12 cellular contexts compared by ENCODE assay signal in genomic region chr3:177320765-177321247, GRCh38.
DNase-seq lines count a peak whose midpoint lies in the region; ATAC-seq, FAIRE-seq and TF ChIP-seq lines count a peak whose summit lies in the region.
"Had no signal": no experiment of that assay in that cellular context is flagged by ENCODE, and none has a peak within 500 bp of the region (broad histone marks: within the 10 kb centered on the region; RNA-seq: fewer than 3 reads in every experiment).

No MANE protein-coding gene starts in this region.

- H3K4me3 ChIP-seq in astrocyte (ENCODE audit: insufficient read depth, low read depth, low read length): no peak overlapping the region
- H3K4me3 ChIP-seq in uterus: no peak overlapping the region
- H3K4me3 ChIP-seq: gastroesophageal sphincter, skin epidermis had no signal

- no peaks in the 10 kb centered on the region for H3K36me3 ChIP-seq in astrocyte (ENCODE audit: insufficient read depth, low read length)
- H3K36me3 ChIP-seq in uterus: no peaks in the 10 kb centered on the region
- H3K36me3 ChIP-seq: gastroesophageal sphincter had no signal

- H3K36me3 Mint-ChIP-seq in astrocyte (ENCODE audit: low read depth, unreplicated experiment): no peaks in the 10 kb centered on the region

- no peaks in the 10 kb centered on the region for H3K79me2 ChIP-seq in astrocyte (ENCODE audit: insufficient read depth, low read length)

- peak overlapping the region; percentile 37 for H3K4me2 ChIP-seq in astrocyte (ENCODE audit: low read length)

- DNase-seq in left cardiac atrium (no peak), Right ventricle myocardium inferior (ENCODE audit: missing footprints) (no peak), astrocyte (ENCODE audit: low read depth) (peak; percentile 59), uterus (no peak), globus pallidus (ENCODE audit: low spot score) (no peak), COLO829 (ENCODE audit: low spot score) (no peak)
- DNase-seq: trophoblast cell had no signal

- TF ChIP-seq POLR2A in uterus (IDR thresholded peaks at IDR 0.05): no peak

- H3K4me1 ChIP-seq in astrocyte (ENCODE audit: insufficient read depth, low read length): peaks cover 7% of the 10 kb centered on the region
- H3K4me1 ChIP-seq in uterus: peaks cover 2 to 8% of the 10 kb centered on the region in 2 donors
- H3K4me1 ChIP-seq: gastroesophageal sphincter had no signal

- H3K27ac Mint-ChIP-seq in astrocyte (ENCODE audit: unreplicated experiment): no peak overlapping the region

- peak overlapping the region; percentile 49 for H2AFZ ChIP-seq in astrocyte (ENCODE audit: low read depth, low read length)

- no peaks in the 10 kb centered on the region for H3K9me3 ChIP-seq in astrocyte (ENCODE audit: insufficient read depth, low read depth, low read length)
- no peaks in the 10 kb centered on the region for H3K9me3 ChIP-seq in uterus
- H3K9me3 ChIP-seq: gastroesophageal sphincter had no signal

- no peak overlapping the region for H3K9ac ChIP-seq in astrocyte (ENCODE audit: low read length)

- H4K20me1 ChIP-seq in astrocyte (ENCODE audit: insufficient read depth, low read length): no peaks in the 10 kb centered on the region

- ATAC-seq in left cardiac atrium (peak; percentile 44 to 72), Right ventricle myocardium inferior (no peak), HG03064 (IDR thresholded peaks at IDR 0.05; ENCODE audit: low read depth, unreplicated experiment) (peak; percentile 48), GM19328 (IDR thresholded peaks at IDR 0.05; ENCODE audit: unreplicated experiment) (no peak)
- ATAC-seq: gastroesophageal sphincter, HCT116 had no signal

- intact Hi-C loops in left cardiac atrium (cut with DNase I) (no loop called here), Right ventricle myocardium inferior (cut with DNase I) (no loop called here), uterus (cut with DNase I; ENCODE audit: low total_unique reads) (no loop called here)

- H3K27me3 ChIP-seq in astrocyte (ENCODE audit: insufficient read depth, low read length): no peaks in the 10 kb centered on the region
- H3K27me3 ChIP-seq in uterus: no peaks in the 10 kb centered on the region
- H3K27me3 ChIP-seq: gastroesophageal sphincter had no signal

- peaks cover 6% of the 10 kb centered on the region for H3K4me1 Mint-ChIP-seq in astrocyte (ENCODE audit: low read depth, unreplicated experiment)

- H3K9me3 Mint-ChIP-seq in astrocyte (ENCODE audit: unreplicated experiment): peaks cover 8% of the 10 kb centered on the region

- H3K4me3 Mint-ChIP-seq in astrocyte (ENCODE audit: unreplicated experiment): no peak overlapping the region

- no peaks in the 10 kb centered on the region for H3K27me3 Mint-ChIP-seq in astrocyte (ENCODE audit: low read depth, unreplicated experiment)

- FAIRE-seq in astrocyte (lab: Jason Lieb, UNC): peak; percentile 78

- no peak for TF ChIP-seq CTCF in astrocyte (IDR thresholded peaks at IDR 0.05; ENCODE audit: insufficient read depth, low read depth, low read length)
- TF ChIP-seq CTCF in uterus (IDR thresholded peaks at IDR 0.05): no peak

- H3K27ac ChIP-seq in astrocyte (ENCODE audit: low read depth, low read length): no peak overlapping the region
- peak overlapping the region; percentile 47 to 54 for H3K27ac ChIP-seq in uterus
- H3K27ac ChIP-seq: gastroesophageal sphincter had no signal

Comparison
In these comparisons a context has a peak if more than half of its experiments do, and no peak if none do; other contexts are left out.
1. ATAC-seq: peak in left cardiac atrium (2 of 2) and HG03064 (single experiment); none in Right ventricle myocardium inferior (single experiment) and GM19328 (single experiment).